Comparison of ENCODE assay signal across 15 cellular contexts in genomic region chr5:14929293-14930065, GRCh38.
"Had no signal": no experiment of that assay in that cellular context is flagged by ENCODE, and none has a peak within 500 bp of the region (broad histone marks: within the 10 kb centered on the region; RNA-seq: fewer than 3 reads in every experiment).

No MANE protein-coding gene starts in this region.

- H3K27me3 ChIP-seq: colonic mucosa, esophagus squamous epithelium, heart left ventricle, stomach had no signal

- H3K4me3 Mint-ChIP-seq: activated naive CD8-positive, alpha-beta T cell treated with anti-CD3 and anti-CD28 coated beads, Interleukin-2, amount 10 ng/mL, durations not matched to agents 7 days and 5 days had no signal

- H3K27me3 Mint-ChIP-seq: activated naive CD8-positive, alpha-beta T cell treated with anti-CD3 and anti-CD28 coated beads, Interleukin-2, amount 10 ng/mL, durations not matched to agents 7 days and 5 days had no signal

- H3K9me3 Mint-ChIP-seq: activated naive CD8-positive, alpha-beta T cell treated with anti-CD3 and anti-CD28 coated beads, Interleukin-2, amount 10 ng/mL, durations not matched to agents 7 days and 5 days had no signal

- H3K4me1 ChIP-seq: colonic mucosa, parathyroid adenoma, stomach had no signal

- DNase-seq: activated CD4-positive, alpha-beta T cell treated with anti-CD3 and anti-CD28 coated beads, Interleukin-2, amount 50 U/mL, for 4 hours; activated gamma-delta T cell; activated naive CD8-positive, alpha-beta T cell treated with anti-CD3 and anti-CD28 coated beads, Interleukin-2, amount 10 ng/mL, durations not matched to agents 7 days and 5 days; activated T-cell treated with anti-CD3 and anti-CD28 coated beads, Interleukin-2, amount 50 U/mL, for 48 hours; aorta; colonic mucosa; esophagus squamous epithelium; heart left ventricle; retina; stimulated activated CD4-positive, alpha-beta T cell treated with anti-CD3 and anti-CD28 coated beads, Interleukin-4, amount 100 ng/mL, for 4 hours; stomach had no signal

- H3K79me2 ChIP-seq: parathyroid adenoma had no signal

- H3K4me3 ChIP-seq: colonic mucosa, esophagus squamous epithelium, heart left ventricle, skin epidermis, stomach, thoracic aorta had no signal

- H3K36me3 Mint-ChIP-seq: activated naive CD8-positive, alpha-beta T cell treated with anti-CD3 and anti-CD28 coated beads, Interleukin-2, amount 10 ng/mL, durations not matched to agents 7 days and 5 days had no signal

- H2AFZ ChIP-seq: parathyroid adenoma had no signal

- H3K27ac ChIP-seq: colonic mucosa, esophagus squamous epithelium, heart left ventricle, parathyroid adenoma, skin epidermis, stomach, thoracic aorta had no signal

- ATAC-seq: activated CD4-positive, CD25-positive, alpha-beta regulatory T cell treated with anti-CD3 and anti-CD28 coated beads, Interleukin-2, amount 50 U/mL, for 24 hours had no signal

- H3K27ac Mint-ChIP-seq: activated naive CD8-positive, alpha-beta T cell treated with anti-CD3 and anti-CD28 coated beads, Interleukin-2, amount 10 ng/mL, durations not matched to agents 7 days and 5 days had no signal

- H3K36me3 ChIP-seq: colonic mucosa, esophagus squamous epithelium, heart left ventricle, stomach, thoracic aorta had no signal
